In genomic region chr1:185483647-185484450, GRCh38 we compare ENCODE assay signal across 8 cellular contexts.
DNase-seq lines count a peak whose midpoint lies in the region; FAIRE-seq lines count a peak whose summit lies in the region.

No MANE protein-coding gene starts in this region.

- no peak overlapping the region for H3K4me3 ChIP-seq in small intestine (ENCODE audit: low read depth in 1 of 2, low read length in 2 of 2)

- intact Hi-C loops in activated CD4-positive, alpha-beta memory T cell treated with anti-CD3 and anti-CD28 coated beads for 36 hours (cut with micrococcal nuclease), result no loop called here

- H3K4me3 Mint-ChIP-seq in activated CD4-positive, alpha-beta memory T cell treated with anti-CD3 and anti-CD28 coated beads for 36 hours, result no peak overlapping the region

- H3K4me1 ChIP-seq in small intestine (ENCODE audit: control insufficient read depth in 2 of 2, insufficient read depth in 1 of 2, low read depth in 1 of 2, low read length in 1 of 2), result peaks cover 2% of the 10 kb centered on the region in 2 donors

- H3K36me3 ChIP-seq in small intestine (ENCODE audit: control insufficient read depth in 2 of 2, insufficient read depth in 2 of 2, low read length in 2 of 2), result no peaks in the 10 kb centered on the region

- no peaks in the 10 kb centered on the region for H3K36me3 Mint-ChIP-seq in activated CD4-positive, alpha-beta memory T cell treated with anti-CD3 and anti-CD28 coated beads for 36 hours

- no peaks in the 10 kb centered on the region for H3K27me3 ChIP-seq in small intestine (ENCODE audit: control insufficient read depth in 2 of 2, insufficient read depth in 2 of 2, low read length in 2 of 2)

- peak overlapping the region; percentile 57 for H3K27ac ChIP-seq in cingulate gyrus (ENCODE audit: low read depth, low read length)
- no peak overlapping the region for H3K27ac ChIP-seq in small intestine (ENCODE audit: low read depth in 1 of 2, low read length in 1 of 2)

- no peaks in the 10 kb centered on the region for H3K9me3 ChIP-seq in small intestine (ENCODE audit: control insufficient read depth, low read depth)

- POLR2A ChIA-PET in activated CD4-positive, alpha-beta memory T cell treated with anti-CD3 and anti-CD28 coated beads for 36 hours (lab: Charles Lee), result no interaction called here

- DNase-seq in DMS53 treated with DMSO at 0.1 percent for 48 hours (lab: John Stamatoyannopoulos, UW; ENCODE audit: unreplicated experiment) (peak; percentile 91), NCI-H2171 treated with DMSO at 0.1 percent for 48 hours (lab: John Stamatoyannopoulos, UW) (peak; percentile 93), myocyte (ENCODE audit: low read depth) (peak; percentile 99), nucleus accumbens (lab: John Stamatoyannopoulos, UW) (no peak), small intestine (no peak)
- no peak for DNase-seq in activated CD4-positive, alpha-beta memory T cell treated with anti-CD3 and anti-CD28 coated beads for 36 hours
- no peak for DNase-seq in stimulated activated CD4-positive, alpha-beta T cell treated with anti-CD3 and anti-CD28 coated beads, Interleukin-2, amount 100 ng/mL, for 24 hours

- 79 to 98% (median 93%) methylated on average over 2 of the region's 2 CpGs for WGBS in small intestine, 3 donors

- CTCF ChIA-PET in activated CD4-positive, alpha-beta memory T cell treated with anti-CD3 and anti-CD28 coated beads for 36 hours (lab: Charles Lee), result no interaction called here

- no peak overlapping the region for H3K27ac Mint-ChIP-seq in activated CD4-positive, alpha-beta memory T cell treated with anti-CD3 and anti-CD28 coated beads for 36 hours

- H3K4me1 Mint-ChIP-seq in activated CD4-positive, alpha-beta memory T cell treated with anti-CD3 and anti-CD28 coated beads for 36 hours (ENCODE audit: low read depth), result no peaks in the 10 kb centered on the region

- H3K27me3 Mint-ChIP-seq in activated CD4-positive, alpha-beta memory T cell treated with anti-CD3 and anti-CD28 coated beads for 36 hours, result no peaks in the 10 kb centered on the region

- no peaks in the 10 kb centered on the region for H3K9me3 Mint-ChIP-seq in activated CD4-positive, alpha-beta memory T cell treated with anti-CD3 and anti-CD28 coated beads for 36 hours

- no peak for FAIRE-seq in small intestine (lab: Jason Lieb, UNC)

Comparison
In these comparisons a context has a peak if more than half of its experiments do, and no peak if none do; other contexts are left out.
1. DNase-seq: peak in DMS53 treated with DMSO at 0.1 percent for 48 hours (single experiment), NCI-H2171 treated with DMSO at 0.1 percent for 48 hours (single experiment) and myocyte (single experiment); none in nucleus accumbens (0 of 56), small intestine (single experiment), activated CD4-positive, alpha-beta memory T cell treated with anti-CD3 and anti-CD28 coated beads for 36 hours (single experiment) and stimulated activated CD4-positive, alpha-beta T cell treated with anti-CD3 and anti-CD28 coated beads, Interleukin-2, amount 100 ng/mL, for 24 hours (0 of 2).